In genomic region chr12:120470150-120470817, GRCh38 we compare ENCODE assay signal across 1 cellular context.
TF ChIP-seq lines count a peak whose summit lies in the region.

No MANE protein-coding gene starts in this region.

TF ChIP-seq in GM23338, 12 proteins besides CTCF, POLR2A, EP300 and RAD21 (continued from another document):
- TF ChIP-seq REST (IDR thresholded peaks at IDR 0.05; ENCODE audit: unreplicated experiment), result no peak
- no peak for TF ChIP-seq CREB1 (CRISPR knock-in tag; IDR thresholded peaks at IDR 0.05; ENCODE audit: low read depth)
- TF ChIP-seq POLR2AphosphoS5 (IDR thresholded peaks at IDR 0.05; ENCODE audit: low read depth), result no peak
- no peak for TF ChIP-seq JUNB (IDR thresholded peaks at IDR 0.05; ENCODE audit: unreplicated experiment)
- TF ChIP-seq ETS1 (IDR thresholded peaks at IDR 0.05), result no peak
